ENCODE assay signal across 1 cellular context in the genomic region with DNA sequence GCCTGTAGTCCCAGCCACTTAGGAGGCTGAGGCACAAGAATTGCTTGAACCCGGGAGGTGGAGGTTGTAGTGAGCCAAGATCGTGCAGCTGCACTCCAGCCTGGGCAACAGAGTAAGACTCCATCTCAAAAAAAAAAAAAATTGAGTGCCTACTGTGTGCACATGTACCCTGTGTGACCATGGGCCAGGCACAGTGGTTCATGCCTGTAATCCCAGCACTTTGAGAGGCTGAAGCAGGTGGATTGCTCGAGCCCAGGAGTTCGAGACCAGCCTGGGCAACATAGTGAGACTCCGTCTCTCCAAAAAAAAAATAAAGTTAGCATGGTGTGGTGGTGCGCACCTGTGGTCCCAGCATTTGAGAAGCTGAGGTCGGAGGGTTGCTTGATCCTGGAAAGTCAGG.
TF ChIP-seq lines count a peak whose summit lies in the region.

No MANE protein-coding gene starts in this region.

TF ChIP-seq in WTC11, 78 proteins besides CTCF, POLR2A, EP300 and RAD21:
- peak; percentile 95 for TF ChIP-seq ZNF121 (CRISPR knock-in tag; IDR thresholded peaks at IDR 0.05)
